In the genomic region with DNA sequence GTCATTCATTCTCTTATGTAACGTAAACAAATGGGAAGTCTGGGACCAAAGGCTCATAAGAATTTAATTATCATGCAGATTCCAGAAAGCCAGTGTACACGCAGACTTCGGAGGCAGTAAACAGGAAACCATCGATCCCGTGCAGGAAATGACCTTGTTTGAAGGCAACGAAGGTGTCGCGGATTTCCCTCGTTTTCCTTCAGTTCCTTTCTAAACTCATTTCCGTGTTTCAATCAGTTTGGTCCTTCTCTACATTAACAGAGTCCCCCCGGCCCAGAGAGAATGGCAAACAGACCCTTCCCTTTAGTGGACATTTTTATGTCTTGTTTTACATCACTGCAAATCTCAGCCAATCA, we compare ENCODE assay signal across 8 cellular contexts. TPM values are rescaled to one million over a fixed set of nuclear protein-coding genes. Genes with fewer than 3 reads are reported as not detected.
DNase-seq lines count a peak whose midpoint lies in the region; ATAC-seq and TF ChIP-seq lines count a peak whose summit lies in the region.

No MANE protein-coding gene starts in this region.

- H3K36me3 ChIP-seq in spleen = peaks cover 0 to 5% (median 0%) of the 10 kb centered on the region in 6 donors

- H3K4me1 ChIP-seq in right cardiac atrium (ENCODE audit: control insufficient read depth, insufficient read depth, low read length) (no peaks in the 10 kb centered on the region), spleen (peaks cover 0 to 24% (median 10%) of the 10 kb centered on the region in 6 donors)

- peak in 1 of 3 donors; percentile 65 for TF ChIP-seq POLR2A in spleen (IDR thresholded peaks at IDR 0.05)

- TF ChIP-seq CTCF in AG04449 (IDR thresholded peaks at IDR 0.05; ENCODE audit: insufficient read depth, low read length, missing control alignments) (no peak), spleen (IDR thresholded peaks at IDR 0.05 in 8 of 11, conservative IDR thresholded peaks at IDR 0.05 in 3 of 11) (no peak)

- no peaks in the 10 kb centered on the region for H3K27me3 ChIP-seq in right cardiac atrium (ENCODE audit: control insufficient read depth, insufficient read depth)
- H3K27me3 ChIP-seq in spleen (replicated peaks in 1 of 7) = peaks cover 0 to under 1% (median 0%) of the 10 kb centered on the region in 7 donors

- DNase-seq in AG04449 (ENCODE audit: low read depth, low spot score) (no peak), right cardiac atrium (no peak), spleen (no peak), CD1c-positive myeloid dendritic cell (ENCODE audit: extremely low spot score) (no peak)
- no peak for DNase-seq in activated naive CD4-positive, alpha-beta T cell treated with anti-CD3 and anti-CD28 coated beads, Interleukin-2, amount 50 U/mL, for 72 hours (ENCODE audit: low spot score in 2 of 2)
- DNase-seq in stimulated activated CD4-positive, alpha-beta T cell treated with anti-CD3 and anti-CD28 coated beads, Interleukin-1b, Interleukin-23, amount 100 ng/mL, for 48 hours = no peak

- WGBS in right cardiac atrium = under 1% methylated on average over 11 of the region's 11 CpGs
- 0 to 1% (median 1%) methylated on average over 11 of the region's 11 CpGs for WGBS in spleen, 5 donors

- peak overlapping the region; percentile 99 to 100 for H3K27ac Mint-ChIP-seq in activated naive CD4-positive, alpha-beta T cell treated with anti-CD3 and anti-CD28 coated beads, Interleukin-2, amount 50 U/mL, for 72 hours

- H3K9me3 Mint-ChIP-seq in activated naive CD4-positive, alpha-beta T cell treated with anti-CD3 and anti-CD28 coated beads, Interleukin-2, amount 50 U/mL, for 72 hours = no peaks in the 10 kb centered on the region

- H3K4me3 ChIP-seq in AG04449 (ENCODE audit: low read depth, low read length) (peak overlapping the region; percentile 71), right cardiac atrium (ENCODE audit: low read length) (peak overlapping the region; percentile 55), spleen (peak overlapping the region; percentile 56 to 75 (median 62))

- H3K9me3 ChIP-seq in right cardiac atrium (ENCODE audit: control insufficient read depth, low read length) (no peaks in the 10 kb centered on the region), spleen (no peaks in the 10 kb centered on the region)

- intact Hi-C loops in right cardiac atrium (cut with DNase I) (no loop called here), spleen (cut with DNase I; ENCODE audit: low total_unique reads) (no loop called here)

- peak overlapping the region; percentile 96 for H3K27ac ChIP-seq in right cardiac atrium (ENCODE audit: low read length)
- peak overlapping the region; percentile 96 to 100 (median 100) for H3K27ac ChIP-seq in spleen

- peak; percentile 17 for ATAC-seq in GM18873 (IDR thresholded peaks at IDR 0.05; ENCODE audit: low FRiP score, unreplicated experiment)
- peak; percentile 13 for ATAC-seq in HG03095 (IDR thresholded peaks at IDR 0.05; ENCODE audit: unreplicated experiment)
- ATAC-seq in activated naive CD4-positive, alpha-beta T cell treated with anti-CD3 and anti-CD28 coated beads, Interleukin-2, amount 50 U/mL, for 72 hours = peak; percentile 6 to 11
- peak; percentile 8 to 29 for ATAC-seq in right cardiac atrium

- POLR2A ChIA-PET in AG04449 (lab: Yijun Ruan, JAX) = interaction anchor here (1.5 kb wide), 1 partner anchor 91 kb away, joined by 8 read pairs; a partner anchor contains a TSS

- CTCF ChIA-PET in AG04449 (lab: Yijun Ruan, JAX) = interaction anchor here (1.3 kb wide), 1 partner anchor 93 kb away, joined by 3 read pairs; no protein-coding TSS in a partner anchor

- peaks cover 0 to 5% of the 10 kb centered on the region in 2 donors for H3K36me3 Mint-ChIP-seq in activated naive CD4-positive, alpha-beta T cell treated with anti-CD3 and anti-CD28 coated beads, Interleukin-2, amount 50 U/mL, for 72 hours

RNA-seq across cellular contexts. Expression of a gene that starts 6.3 kb away (rescaled TPM):
- 10 to 100 TPM; 14.3 to 16.9 TPM for total RNA-seq in activated naive CD4-positive, alpha-beta T cell treated with anti-CD3 and anti-CD28 coated beads, Interleukin-2, amount 50 U/mL, for 72 hours
- 10 to 100 TPM; 20.2 to 26.0 (median 22.8) TPM for total RNA-seq in right cardiac atrium
- 10.0 TPM for polyA plus RNA-seq in right cardiac atrium
- total RNA-seq in spleen = 10 to 100 TPM; 15.5 to 20.9 (median 18.4) TPM
- polyA plus RNA-seq in spleen = 1 to 10 TPM; 3.7 to 6.5 (median 5.6) TPM

RNA-seq across cellular contexts. Expression of a gene that starts 39.9 kb away (rescaled TPM):
- total RNA-seq in activated naive CD4-positive, alpha-beta T cell treated with anti-CD3 and anti-CD28 coated beads, Interleukin-2, amount 50 U/mL, for 72 hours = 1 to 10 TPM in 1 of 2 donors, under 1 TPM in 1; 0.54 to 3.1 TPM
- total RNA-seq in right cardiac atrium (1 to 10 TPM; 6.4 to 9.6 (median 7.4) TPM), spleen (10 to 100 TPM; 22.2 to 43.6 (median 36.6) TPM)
- polyA plus RNA-seq in right cardiac atrium (2.4 TPM), spleen (1 to 10 TPM; 6.9 to 9.8 (median 7.9) TPM)

RNA-seq across cellular contexts. Expression of a gene that starts 55.8 kb away (rescaled TPM):
- total RNA-seq in activated naive CD4-positive, alpha-beta T cell treated with anti-CD3 and anti-CD28 coated beads, Interleukin-2, amount 50 U/mL, for 72 hours = 10 to 100 TPM; 23.2 to 43.8 TPM
- total RNA-seq in right cardiac atrium (10 to 100 TPM; 23.1 to 29.6 (median 26.9) TPM), spleen (10 to 100 TPM; 33.4 to 46.6 (median 36.6) TPM)
- polyA plus RNA-seq in right cardiac atrium (19.0 TPM), spleen (10 to 100 TPM; 13.9 to 22.8 (median 15.4) TPM)
